ENCODE assay signal across 8 cellular contexts in the genomic region with DNA sequence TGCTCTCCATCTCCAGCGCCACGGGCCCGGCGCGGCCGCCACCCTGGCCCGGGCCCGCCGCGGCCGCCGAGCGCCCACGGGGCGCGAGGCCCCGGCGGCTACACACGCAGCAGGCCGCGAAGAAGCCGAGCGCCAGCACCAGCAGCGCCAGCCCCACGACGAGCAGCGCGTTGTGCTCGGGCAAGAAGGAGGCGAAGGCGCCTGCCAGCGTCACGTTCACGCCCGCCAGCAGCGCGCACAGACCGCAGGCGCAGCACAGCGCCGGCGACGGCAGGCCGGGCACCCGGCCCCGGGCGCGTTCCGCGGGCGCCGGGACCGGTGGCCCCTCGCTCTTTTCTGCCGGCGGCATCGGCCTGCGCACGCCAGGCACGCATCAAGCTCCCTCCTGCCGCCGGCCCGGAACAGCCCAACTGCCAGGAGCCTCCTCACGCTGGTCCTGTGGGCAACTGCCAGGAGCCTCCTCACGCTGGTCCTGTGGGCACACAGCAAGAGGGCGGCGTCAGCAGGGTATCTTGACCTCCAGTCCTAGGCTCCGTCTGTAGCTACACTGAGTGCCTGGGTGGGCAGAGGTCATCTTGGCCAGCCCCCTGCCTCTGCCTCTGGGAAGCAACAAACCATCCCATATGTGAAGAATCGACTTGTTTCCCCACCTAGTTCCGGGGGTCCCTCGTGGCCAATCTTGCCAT. TPM values are rescaled to one million over a fixed set of nuclear protein-coding genes. Genes with fewer than 3 reads are reported as not detected.
DNase-seq lines count a peak whose midpoint lies in the region; ATAC-seq, FAIRE-seq and TF ChIP-seq lines count a peak whose summit lies in the region.

No MANE protein-coding gene starts in this region.

- peak overlapping the region; percentile 47 to 67 (median 54) for H3K4me3 ChIP-seq in BLaER1 treated with 17β-estradiol and CSF1 and Interleukin-3, amounts not matched to agents 10 nM and 100 nM
- peak overlapping the region in 2 of 3 experiments; percentile 11 to 14 for H3K4me3 ChIP-seq in endothelial cell of umbilical vein (replicated peaks in 1 of 3; ENCODE audit: insufficient read depth in 1 of 3, low read depth in 1 of 3, low read length in 3 of 3)
- H3K4me3 ChIP-seq in thymus (ENCODE audit: low read length) = peak overlapping the region; percentile 53

- H3K27ac Mint-ChIP-seq in IgD-negative memory B cell (no peak overlapping the region), naive B cell (no peak overlapping the region)

- peak; percentile 34 to 43 for ATAC-seq in naive B cell (ENCODE audit: low read depth in 2 of 2)

- FAIRE-seq in endothelial cell of umbilical vein (lab: Jason Lieb, UNC) = no peak
- FAIRE-seq in RCC 7860 (lab: Jason Lieb, UNC) = no peak

- peak overlapping the region in 3 of 4 donors; percentile 52 to 79 (median 71) for H3K4me3 Mint-ChIP-seq in IgD-negative memory B cell
- H3K4me3 Mint-ChIP-seq in naive B cell = peak overlapping the region in 6 of 8 donors; percentile 53 to 89 (median 67)

- H2AFZ ChIP-seq in endothelial cell of umbilical vein (ENCODE audit: low read depth, low read length) = peak overlapping the region; percentile 56

- H3K4me1 Mint-ChIP-seq in IgD-negative memory B cell (peaks cover 0 to 4% (median 1%) of the 10 kb centered on the region in 3 donors), naive B cell (peaks cover 4 to 7% (median 5%) of the 10 kb centered on the region in 3 donors)

- WGBS in thymus = 6% methylated on average over 71 of the region's 71 CpGs

- intact Hi-C loops in endothelial cell of umbilical vein (cut with micrococcal nuclease) = loop anchor here (1.0 to 5.0 kb wide), 2 partner anchors 192 to 469 kb away; no protein-coding TSS in a partner anchor

- dilution Hi-C loops in endothelial cell of umbilical vein (cut with MboI; ENCODE audit: extremely low pct_ligation_motif_present, low sequenced_read_pairs) = no loop called here

- H3K36me3 ChIP-seq in BLaER1 treated with 17β-estradiol and CSF1 and Interleukin-3, amounts not matched to agents 10 nM and 100 nM = no peaks in the 10 kb centered on the region
- H3K36me3 ChIP-seq in endothelial cell of umbilical vein (ENCODE audit: control insufficient read depth in 2 of 2, extremely low read depth in 1 of 2, insufficient read depth in 2 of 2, low read length in 2 of 2) (no peaks in the 10 kb centered on the region), thymus (ENCODE audit: control insufficient read depth, insufficient read depth) (no peaks in the 10 kb centered on the region)

- BruUV-seq in endothelial cell of umbilical vein (replicated peaks; lab: Mats Ljungman, UMichigan) = no TSS peak

- peak overlapping the region in 6 of 11 experiments; percentile 2 to 38 (median 12); a peak in 5 of 22 replicates for H3K27ac ChIP-seq in BLaER1 treated with 17β-estradiol and CSF1 and Interleukin-3, amounts not matched to agents 10 nM and 100 nM
- H3K27ac ChIP-seq in endothelial cell of umbilical vein (ENCODE audit: insufficient read depth, low read depth, low read length) (no peak overlapping the region), thymus (ENCODE audit: low read depth) (no peak overlapping the region)

- peaks cover 39% of the 10 kb centered on the region for H3K27me3 Mint-ChIP-seq in IgD-negative memory B cell
- peaks cover 52 to 72% (median 68%) of the 10 kb centered on the region in 3 donors for H3K27me3 Mint-ChIP-seq in naive B cell

- CTCF ChIA-PET in endothelial cell of umbilical vein (lab: Charles Lee) = interaction anchor here (0.7 to 4.9 kb wide), 24 partner anchors 11 to 193 kb away, joined by 3 to 34 read pairs (median 5); partner anchors contain the start of genes EFCAB14, KNCN and MOB3C

- TF ChIP-seq POLR2A in endothelial cell of umbilical vein (IDR thresholded peaks at IDR 0.05; ENCODE audit: low read depth, low read length) = no peak

- peak overlapping the region; percentile 79 to 91 (median 86) for H3K4me2 ChIP-seq in BLaER1 treated with 17β-estradiol and CSF1 and Interleukin-3, amounts not matched to agents 10 nM and 100 nM
- H3K4me2 ChIP-seq in endothelial cell of umbilical vein (ENCODE audit: insufficient read depth, low read length) = no peak overlapping the region

- no peaks in the 10 kb centered on the region for H3K9me1 ChIP-seq in endothelial cell of umbilical vein (replicated peaks; ENCODE audit: control insufficient read depth, extremely low read depth, insufficient read depth, low read length)

- H3K9ac ChIP-seq in BLaER1 treated with 17β-estradiol and CSF1 and Interleukin-3, amounts not matched to agents 10 nM and 100 nM = peak overlapping the region; percentile 43 to 73 (median 68)
- H3K9ac ChIP-seq in endothelial cell of umbilical vein (replicated peaks; ENCODE audit: extremely low read depth, insufficient read depth, low read length) = no peak overlapping the region

- H4K20me1 ChIP-seq in BLaER1 treated with 17β-estradiol and CSF1 and Interleukin-3, amounts not matched to agents 10 nM and 100 nM = peaks cover 0 to 23% (median 5%) of the 10 kb centered on the region in 11 experiments; a peak in 7 of 22 replicates
- no peaks in the 10 kb centered on the region for H4K20me1 ChIP-seq in endothelial cell of umbilical vein (replicated peaks; ENCODE audit: control insufficient read depth, extremely low read depth, insufficient read depth, low read length)

- H3K4me1 ChIP-seq in BLaER1 treated with 17β-estradiol and CSF1 and Interleukin-3, amounts not matched to agents 10 nM and 100 nM = peaks cover 0 to 10% (median 6%) of the 10 kb centered on the region in 10 experiments; a peak in 10 of 20 replicates
- H3K4me1 ChIP-seq in endothelial cell of umbilical vein (ENCODE audit: control insufficient read depth, extremely low read depth, insufficient read depth, low read length) (peaks cover 2% of the 10 kb centered on the region), thymus (ENCODE audit: control insufficient read depth, insufficient read depth, low read length) (peaks cover 3% of the 10 kb centered on the region)

- H3K27me3 ChIP-seq in BLaER1 treated with 17β-estradiol and CSF1 and Interleukin-3, amounts not matched to agents 10 nM and 100 nM = peaks cover 43 to 81% (median 71%) of the 10 kb centered on the region in 11 experiments
- peaks cover 25 to 42% of the 10 kb centered on the region in 2 experiments for H3K27me3 ChIP-seq in endothelial cell of umbilical vein (ENCODE audit: control insufficient read depth in 2 of 2, insufficient read depth in 2 of 2, low read length in 2 of 2)
- peaks cover 28% of the 10 kb centered on the region for H3K27me3 ChIP-seq in thymus (ENCODE audit: control insufficient read depth, insufficient read depth)

- peak; percentile 24 for DNase-seq in activated T-cell treated with anti-CD3 and anti-CD28 coated beads for 1 hour (ENCODE audit: low read depth)
- peak; percentile 30 for DNase-seq in endothelial cell of umbilical vein (ENCODE audit: low read depth, low spot score)
- no peak for DNase-seq in naive B cell
- no peak for DNase-seq in RCC 7860 (ENCODE audit: low spot score)
- DNase-seq in LoVo (ENCODE audit: low spot score) = no peak

- H3K79me2 ChIP-seq in endothelial cell of umbilical vein (ENCODE audit: control insufficient read depth, insufficient read depth, low read length) = no peaks in the 10 kb centered on the region

- no peak for TF ChIP-seq CTCF in endothelial cell of umbilical vein (IDR thresholded peaks at IDR 0.05; ENCODE audit: extremely low read depth in 1 of 2, insufficient read depth in 1 of 2, low read depth in 1 of 2, low read length in 2 of 2)

- H3K9me3 ChIP-seq in BLaER1 treated with 17β-estradiol and CSF1 and Interleukin-3, amounts not matched to agents 10 nM and 100 nM (replicated peaks in 1 of 11) = peaks cover 0 to 11% (median 4%) of the 10 kb centered on the region in 11 experiments; a peak in 8 of 22 replicates
- H3K9me3 ChIP-seq in endothelial cell of umbilical vein (replicated peaks; ENCODE audit: control insufficient read depth, insufficient read depth, low read length) (no peaks in the 10 kb centered on the region), thymus (ENCODE audit: control insufficient read depth) (peaks cover 1% of the 10 kb centered on the region)

- POLR2A ChIA-PET in endothelial cell of umbilical vein (lab: Charles Lee) = no interaction called here

- H3K9me3 Mint-ChIP-seq in IgD-negative memory B cell = peaks cover 0 to 6% (median 3%) of the 10 kb centered on the region in 3 donors
- peaks cover 0 to 15% (median 8%) of the 10 kb centered on the region in 7 donors for H3K9me3 Mint-ChIP-seq in naive B cell

- H3K36me3 Mint-ChIP-seq in IgD-negative memory B cell (peaks cover 3% of the 10 kb centered on the region), naive B cell (peaks cover 0 to 12% of the 10 kb centered on the region in 2 donors)

TF ChIP-seq in endothelial cell of umbilical vein, 7 proteins besides CTCF, POLR2A, EP300 and RAD21 (continues in another document):
- no peak for TF ChIP-seq JUN (IDR thresholded peaks at IDR 0.05; ENCODE audit: borderline replicate concordance, insufficient read depth, insufficient read length, low read depth)
- no peak for TF ChIP-seq GATA2 (IDR thresholded peaks at IDR 0.05; ENCODE audit: insufficient read depth, insufficient read length, low read depth, low read length)
- TF ChIP-seq FOS (IDR thresholded peaks at IDR 0.05; ENCODE audit: borderline replicate concordance, insufficient read depth, low read length) = no peak
- no peak for TF ChIP-seq MYC (IDR thresholded peaks at IDR 0.05; ENCODE audit: low read depth, low read length)

RNA-seq across cellular contexts. Expression of gene KNCN, which starts 18.1 kb away (rescaled TPM):
- polyA plus RNA-seq in IgD-negative memory B cell = not detected
- total RNA-seq in endothelial cell of umbilical vein = not detected in 2 replicates
- not detected in 2 replicates for polyA plus RNA-seq in endothelial cell of umbilical vein
- not detected in 2 replicates for polyA plus RNA-seq in endothelial cell of umbilical vein (2011; cell fraction: cytosol; rRNA removed)
- not detected in 2 replicates for polyA plus RNA-seq in endothelial cell of umbilical vein (2011; cell fraction: nucleus; rRNA removed)
- not detected in 2 replicates for polyA plus RNA-seq in endothelial cell of umbilical vein (2012)
- polyA minus RNA-seq in endothelial cell of umbilical vein = not detected in 2 replicates
- not detected for polyA minus RNA-seq in endothelial cell of umbilical vein (2011; cell fraction: cytosol; rRNA and poly(A)+ RNA removed)
- not detected in 2 replicates for polyA minus RNA-seq in endothelial cell of umbilical vein (2011; cell fraction: nucleus; rRNA and poly(A)+ RNA removed)
- polyA plus RNA-seq in naive B cell (ENCODE audit: low read depth in 6 of 6) = not detected
- polyA plus RNA-seq in thymus = 0.05 TPM

RNA-seq across cellular contexts. Expression of gene DMBX1, which starts 43.7 kb away (rescaled TPM):
- not detected for polyA plus RNA-seq in IgD-negative memory B cell
- not detected in 2 replicates for total RNA-seq in endothelial cell of umbilical vein
- polyA plus RNA-seq in endothelial cell of umbilical vein = not detected in 2 replicates
- not detected in 2 replicates for polyA plus RNA-seq in endothelial cell of umbilical vein (2011; cell fraction: cytosol; rRNA removed)
- polyA plus RNA-seq in endothelial cell of umbilical vein (2011; cell fraction: nucleus; rRNA removed) = not detected in 2 replicates
- polyA plus RNA-seq in endothelial cell of umbilical vein (2012) = not detected in 2 replicates
- 0.51 and 0.62 TPM in 2 replicates for polyA minus RNA-seq in endothelial cell of umbilical vein
- 1.2 TPM for polyA minus RNA-seq in endothelial cell of umbilical vein (2011; cell fraction: cytosol; rRNA and poly(A)+ RNA removed)
- not detected in 2 replicates for polyA minus RNA-seq in endothelial cell of umbilical vein (2011; cell fraction: nucleus; rRNA and poly(A)+ RNA removed)
- not detected for polyA plus RNA-seq in naive B cell (ENCODE audit: low read depth in 6 of 6)
- polyA plus RNA-seq in thymus = 0.21 TPM

Comparison
In these comparisons a context has a peak if more than half of its experiments do, and no peak if none do; other contexts are left out.
1. H3K27ac ChIP-seq: peak in BLaER1 treated with 17β-estradiol and CSF1 and Interleukin-3, amounts not matched to agents 10 nM and 100 nM (6 of 11); none in endothelial cell of umbilical vein (single experiment) and thymus (single experiment).
2. DNase-seq: peak in activated T-cell treated with anti-CD3 and anti-CD28 coated beads for 1 hour (single experiment) and endothelial cell of umbilical vein (single experiment); none in naive B cell (single experiment), RCC 7860 (single experiment) and LoVo (single experiment).
3. Peak in every context shown above with its lines, with median percentiles within 50 percentile points of each other: H3K4me3 ChIP-seq.